In the genomic region with DNA sequence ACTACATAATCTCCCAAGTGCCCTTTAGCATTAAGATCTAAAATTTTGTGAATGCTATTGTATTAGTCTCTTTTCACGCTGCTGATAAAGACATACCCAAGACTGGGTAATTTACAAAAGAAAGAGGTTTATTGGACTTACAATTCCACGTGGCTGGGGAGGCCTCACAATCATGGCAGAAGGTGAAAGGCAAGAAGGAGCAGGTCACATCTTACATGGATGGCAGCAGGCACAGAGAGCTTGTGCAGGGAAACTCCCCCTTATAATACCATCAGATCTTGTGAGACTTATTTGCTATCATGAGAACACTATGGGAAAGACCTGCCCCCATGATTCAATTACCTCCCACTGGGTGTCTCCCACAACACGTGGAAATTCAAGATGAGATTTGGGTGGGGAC, we compare ENCODE assay signal across 5 cellular contexts. TPM values are rescaled to one million over a fixed set of nuclear protein-coding genes. Genes with fewer than 3 reads are reported as not detected.
"Had no signal": no experiment of that assay in that cellular context is flagged by ENCODE, and none has a peak within 500 bp of the region (broad histone marks: within the 10 kb centered on the region; RNA-seq: fewer than 3 reads in every experiment).

No MANE protein-coding gene starts in this region.

RNA-seq across cellular contexts. Expression of a gene that starts 12.0 kb away (rescaled TPM):
- total RNA-seq: IMR-90 had no signal

RNA-seq across cellular contexts. Expression of a gene that starts 22.6 kb away (rescaled TPM):
- total RNA-seq: HepG2, HT-29, HT1080, IMR-90 had no signal
- polyA plus RNA-seq: HepG2, IgD-negative memory B cell, IMR-90 had no signal

RNA-seq across cellular contexts. Expression of a gene that starts 57.0 kb away (rescaled TPM):
- total RNA-seq: HepG2, HT-29, HT1080, IMR-90 had no signal
- polyA plus RNA-seq: HepG2, IgD-negative memory B cell, IMR-90 had no signal

RNA-seq across cellular contexts. Expression of a gene that starts 58.1 kb away (rescaled TPM):
- polyA plus RNA-seq: HepG2 had no signal
